ENCODE assay signal across 31 cellular contexts in the genomic region with DNA sequence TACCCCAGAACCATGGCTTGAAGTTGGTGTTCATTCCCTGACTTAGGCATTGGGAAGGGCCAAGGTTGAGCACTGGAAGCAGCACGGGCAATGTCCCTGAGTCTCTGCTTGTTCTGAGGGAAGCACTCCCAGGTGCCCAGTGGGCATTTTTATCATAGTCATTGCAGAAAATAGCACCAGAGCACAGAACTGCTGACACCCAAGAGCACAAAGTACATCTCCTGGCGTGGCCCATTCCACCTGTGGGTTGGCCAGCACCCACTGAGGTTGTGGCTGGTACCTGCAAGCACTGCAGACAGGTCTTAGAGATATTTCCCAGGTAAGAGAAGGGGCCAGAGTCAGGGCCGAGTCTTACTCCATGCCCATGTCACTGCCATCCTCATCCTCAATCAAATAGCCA. TPM values are rescaled to one million over a fixed set of nuclear protein-coding genes. Genes with fewer than 3 reads are reported as not detected.
"Had no signal": no experiment of that assay in that cellular context is flagged by ENCODE, and none has a peak within 500 bp of the region (broad histone marks: within the 10 kb centered on the region; RNA-seq: fewer than 3 reads in every experiment).

No MANE protein-coding gene starts in this region.

- H3K9me3 ChIP-seq: colonic mucosa, esophagus squamous epithelium, gastrocnemius medialis, heart right ventricle, left lung, lower lobe of right lung had no signal

- H3K36me3 ChIP-seq: colonic mucosa, esophagus squamous epithelium, gastrocnemius medialis, heart right ventricle, left lung, lower lobe of right lung had no signal

- DNase-seq: colonic mucosa; cortex of kidney; effector CD8-positive, alpha-beta T cell; effector memory CD8-positive, alpha-beta T cell; endodermal cell; erythroblast; esophagus squamous epithelium; foreskin fibroblast; foreskin melanocyte; gastrocnemius medialis; glutamatergic neuron; head of caudate nucleus; heart right ventricle; hypothalamus; immature natural killer cell; islet precursor cell; kidney; kidney glomerular epithelial cell; left lung; left ventricle myocardium superior; lower lobe of right lung; mesenchymal stem cell; midbrain; naive B cell had no signal

- H3K27me3 ChIP-seq: colonic mucosa, esophagus squamous epithelium, gastrocnemius medialis, heart right ventricle, left lung had no signal

- H3K4me3 ChIP-seq: colonic mucosa, esophagus squamous epithelium, gastrocnemius medialis, heart right ventricle, left lung, lower lobe of right lung had no signal

- ATAC-seq: effector memory CD8-positive, alpha-beta T cell; esophagus mucosa; gastrocnemius medialis; heart right ventricle; left lung; left ventricle myocardium superior; lower lobe of right lung had no signal

- H3K4me1 ChIP-seq: gastrocnemius medialis, heart right ventricle, left lung, lower lobe of right lung had no signal

- FAIRE-seq: endometrium, kidney had no signal

- H3K27ac ChIP-seq: colonic mucosa, epithelial cell of prostate, esophagus squamous epithelium, gastrocnemius medialis, heart right ventricle, left lung, lower lobe of right lung had no signal

RNA-seq across cellular contexts. Expression of a gene that starts 28.5 kb away (rescaled TPM):
- total RNA-seq: dermis microvascular lymphatic vessel endothelial cell, glomerular endothelial cell, left ventricle myocardium superior, lung microvascular endothelial cell, mononuclear cell had no signal
- polyA plus RNA-seq: immature natural killer cell had no signal
